Comparison of ENCODE assay signal across 10 cellular contexts in the genomic region with DNA sequence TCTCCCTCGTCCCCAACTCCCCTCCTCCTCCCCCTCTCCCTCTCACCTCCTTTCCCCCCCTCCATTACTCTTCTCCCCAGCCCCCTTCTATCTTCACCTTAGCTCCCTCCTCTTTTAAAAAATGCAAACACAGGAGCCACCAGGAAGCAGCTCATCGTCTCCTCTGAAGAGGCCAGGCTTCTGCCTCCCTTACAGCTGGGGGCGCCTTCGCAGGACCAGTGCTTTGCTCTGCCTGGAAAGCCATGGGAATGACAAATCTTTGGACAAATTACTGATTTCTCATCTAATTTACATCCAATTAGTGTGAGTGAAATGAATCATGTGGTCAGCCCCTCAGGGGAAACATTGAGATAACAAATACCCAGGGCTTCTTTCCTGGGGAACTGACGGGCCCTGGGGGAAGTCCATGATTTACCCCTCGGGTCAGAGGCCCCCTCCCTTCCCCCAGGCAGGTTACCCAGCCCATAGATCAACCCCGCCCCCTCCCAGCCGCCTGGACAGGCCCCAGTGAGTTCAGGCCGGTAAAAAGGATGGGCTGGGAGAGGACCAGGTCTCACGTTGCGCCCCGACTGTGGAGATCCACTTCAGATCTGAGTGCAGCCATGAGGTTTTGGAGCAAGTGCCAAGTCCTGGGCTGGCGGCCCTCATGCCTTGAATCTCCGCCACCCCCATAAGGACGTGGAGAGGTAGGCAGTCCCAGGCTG.
DNase-seq lines count a peak whose midpoint lies in the region; TF ChIP-seq lines count a peak whose summit lies in the region.
"Had no signal": no experiment of that assay in that cellular context is flagged by ENCODE, and none has a peak within 500 bp of the region (broad histone marks: within the 10 kb centered on the region; RNA-seq: fewer than 3 reads in every experiment).

No MANE protein-coding gene starts in this region.

- H3K27ac Mint-ChIP-seq in activated naive CD4-positive, alpha-beta T cell treated with anti-CD3 and anti-CD28 coated beads, Interleukin-2, amount 10 ng/mL, durations not matched to agents 7 days and 5 days = peak overlapping the region; percentile 91

- H3K36me3 Mint-ChIP-seq in activated naive CD4-positive, alpha-beta T cell treated with anti-CD3 and anti-CD28 coated beads, Interleukin-2, amount 10 ng/mL, durations not matched to agents 7 days and 5 days = peaks cover 8% of the 10 kb centered on the region

- peak overlapping the region; percentile 84 for H3K4me2 ChIP-seq in OCI-LY3 (ENCODE audit: low read length)

- peaks cover 57% of the 10 kb centered on the region for H3K4me1 ChIP-seq in OCI-LY3 (ENCODE audit: low read length)

- peak overlapping the region; percentile 31; the same call in 1 of the 2 replicates for H2AFZ ChIP-seq in OCI-LY3 (ENCODE audit: low read depth, low read length)

- H3K9me3 ChIP-seq in OCI-LY3 (ENCODE audit: insufficient read depth, low read length) = no peaks in the 10 kb centered on the region
- peaks cover 2% of the 10 kb centered on the region for H3K9me3 ChIP-seq in iPS-18c (ENCODE audit: control insufficient read depth, insufficient read depth, low read length)

- H3K27ac ChIP-seq in OCI-LY3 (ENCODE audit: low read length) = peak overlapping the region; percentile 94

- CTCF ChIA-PET in activated naive CD4-positive, alpha-beta T cell treated with anti-CD3 and anti-CD28 coated beads, Interleukin-2, amount 10 ng/mL, durations not matched to agents 7 days and 5 days (lab: Charles Lee) = interaction anchor here (1.0 to 1.9 kb wide), 2 partner anchors 9 to 25 kb away, joined by 3 to 5 read pairs; no protein-coding TSS in a partner anchor
- CTCF ChIA-PET in GM10248 (lab: Yijun Ruan, JAX) = interaction anchor here (0.9 to 1.1 kb wide), 2 partner anchors 11 to 31 kb away, joined by 3 to 4 read pairs; no protein-coding TSS in a partner anchor

- H3K4me1 Mint-ChIP-seq in activated naive CD4-positive, alpha-beta T cell treated with anti-CD3 and anti-CD28 coated beads, Interleukin-2, amount 10 ng/mL, durations not matched to agents 7 days and 5 days = peaks cover 77% of the 10 kb centered on the region

- peak overlapping the region; percentile 90 for H3K9ac ChIP-seq in OCI-LY3 (ENCODE audit: low read length)

- no peak for DNase-seq in activated naive CD4-positive, alpha-beta T cell treated with anti-CD3 and anti-CD28 coated beads, Interleukin-2, amount 10 ng/mL, durations not matched to agents 7 days and 5 days
- DNase-seq in activated naive CD4-positive, alpha-beta T cell treated with Interleukin-2 at 50 U/mL for 16 hours = no peak
- no peak for DNase-seq in AML-193 (lab: John Stamatoyannopoulos, UW)
- no peak for DNase-seq in NCI-H774 (lab: John Stamatoyannopoulos, UW)
- DNase-seq in 8988T = no peak
- no peak for DNase-seq in GM10248 (ENCODE audit: extremely low spot score)
- DNase-seq: C1 segment of cervical spinal cord, NCI-H1092 treated with DMSO at 0.1 percent for 48 hours had no signal

- H3K27me3 ChIP-seq in OCI-LY3 (ENCODE audit: low read depth, low read length) = no peaks in the 10 kb centered on the region

- POLR2A ChIA-PET in GM10248 (lab: Yijun Ruan, JAX) = interaction anchor here (0.6 kb wide), 1 partner anchor 435 kb away, joined by 4 read pairs; no protein-coding TSS in a partner anchor

- H3K4me3 ChIP-seq in OCI-LY3 (ENCODE audit: low read length) (peak overlapping the region; percentile 95), iPS-18c (ENCODE audit: insufficient read depth, low read depth, low read length) (peak overlapping the region; percentile 11)

- peaks cover 9% of the 10 kb centered on the region; the same call in 1 of the 2 replicates for H3K79me2 ChIP-seq in OCI-LY3 (ENCODE audit: low read length)

- no peak overlapping the region for H3K4me3 Mint-ChIP-seq in activated naive CD4-positive, alpha-beta T cell treated with anti-CD3 and anti-CD28 coated beads, Interleukin-2, amount 10 ng/mL, durations not matched to agents 7 days and 5 days

- no peaks in the 10 kb centered on the region for H4K20me1 ChIP-seq in OCI-LY3 (ENCODE audit: insufficient read depth, low read length)

- TF ChIP-seq CTCF in OCI-LY3 (IDR thresholded peaks at IDR 0.05; ENCODE audit: low read depth, low read length) (peak; percentile 24), GM10248 (IDR thresholded peaks at IDR 0.05; ENCODE audit: control extremely low read depth, extremely low read depth, low read depth, missing control alignments) (no peak)

- H3K9me3 Mint-ChIP-seq in activated naive CD4-positive, alpha-beta T cell treated with anti-CD3 and anti-CD28 coated beads, Interleukin-2, amount 10 ng/mL, durations not matched to agents 7 days and 5 days = no peaks in the 10 kb centered on the region

- H3K36me3 ChIP-seq in OCI-LY3 (replicated peaks; ENCODE audit: low read depth, low read length) = no peaks in the 10 kb centered on the region

- H3K27me3 Mint-ChIP-seq in activated naive CD4-positive, alpha-beta T cell treated with anti-CD3 and anti-CD28 coated beads, Interleukin-2, amount 10 ng/mL, durations not matched to agents 7 days and 5 days = peaks cover 82% of the 10 kb centered on the region
